In genomic region chr1:20584890-20585289, GRCh38 we compare ENCODE assay signal across 20 cellular contexts. TPM values are rescaled to one million over a fixed set of nuclear protein-coding genes. Genes with fewer than 3 reads are reported as not detected.
A peak's percentile ranks its signal among the peaks of the same experiment; 100 is the strongest.
DNase-seq lines count a peak whose midpoint lies in the region; ATAC-seq, FAIRE-seq and TF ChIP-seq lines count a peak whose summit lies in the region.
"Had no signal": no experiment of that assay in that cellular context is flagged by ENCODE, and none has a peak within 500 bp of the region (broad histone marks: within the 10 kb centered on the region; RNA-seq: fewer than 3 reads in every experiment).

No MANE protein-coding gene starts in this region.

- no peak overlapping the region for H3K4me3 ChIP-seq in GM23338
- H3K4me3 ChIP-seq in K562: no peak overlapping the region
- no peak overlapping the region for H3K4me3 ChIP-seq in ascending aorta
- H3K4me3 ChIP-seq: pancreas, thyroid gland had no signal

- TF ChIP-seq EP300 in K562 (IDR thresholded peaks at IDR 0.05; ENCODE audit: low read length): no peak

- peaks cover 7% of the 10 kb centered on the region for H3K27me3 Mint-ChIP-seq in GM23338 (ENCODE audit: insufficient read depth, low read depth, poor library complexity)
- H3K27me3 Mint-ChIP-seq in activated CD4-positive, alpha-beta T cell treated with anti-CD3 and anti-CD28 coated beads, Interleukin-2, amount 10 ng/mL, durations not matched to agents 7 days and 5 days: peaks cover 31% of the 10 kb centered on the region

- no peaks in the 10 kb centered on the region for H3K36me3 Mint-ChIP-seq in GM23338 (ENCODE audit: low read depth)
- no peaks in the 10 kb centered on the region for H3K36me3 Mint-ChIP-seq in activated CD4-positive, alpha-beta T cell treated with anti-CD3 and anti-CD28 coated beads, Interleukin-2, amount 10 ng/mL, durations not matched to agents 7 days and 5 days (ENCODE audit: low read depth)
- H3K36me3 Mint-ChIP-seq: natural killer cell had no signal

- in situ Hi-C loops in K562 (cut with MboI): no loop called here

- intact Hi-C loops in K562 (cut with micrococcal nuclease): no loop called here
- intact Hi-C loops in ascending aorta (cut with DNase I): no loop called here

- no peak overlapping the region for H3K4me2 ChIP-seq in GM23338
- H3K4me2 ChIP-seq in K562 (ENCODE audit: insufficient read depth, low read length): no peak overlapping the region

- H4K20me1 ChIP-seq in GM23338 (replicated peaks; ENCODE audit: insufficient read depth) (no peaks in the 10 kb centered on the region), K562 (replicated peaks; ENCODE audit: control insufficient read depth, insufficient read depth, low read length) (no peaks in the 10 kb centered on the region)

- H3K79me2 ChIP-seq in GM23338 (replicated peaks; ENCODE audit: insufficient read depth): no peaks in the 10 kb centered on the region
- H3K79me2 ChIP-seq in K562 (ENCODE audit: control insufficient read depth, insufficient read depth, low read length): no peaks in the 10 kb centered on the region

- no peaks in the 10 kb centered on the region for H3K9me3 Mint-ChIP-seq in GM23338
- no peaks in the 10 kb centered on the region for H3K9me3 Mint-ChIP-seq in activated CD4-positive, alpha-beta T cell treated with anti-CD3 and anti-CD28 coated beads, Interleukin-2, amount 10 ng/mL, durations not matched to agents 7 days and 5 days
- H3K9me3 Mint-ChIP-seq: effector memory CD8-positive, alpha-beta T cell; natural killer cell had no signal

- no peak for TF ChIP-seq RAD21 in K562 (CRISPR knock-in tag; conservative IDR thresholded peaks at IDR 0.05 in 1 of 2, IDR thresholded peaks at IDR 0.05 in 1 of 2)

- H2AFZ ChIP-seq in GM23338 (no peak overlapping the region), K562 (ENCODE audit: low read depth, low read length) (no peak overlapping the region)

- CTCF ChIA-PET in K562 (lab: Yijun Ruan, JAX; ENCODE audit: low intra/inter-chr PET ratio): no interaction called here
- CTCF ChIA-PET in activated CD4-positive, alpha-beta T cell treated with anti-CD3 and anti-CD28 coated beads, Interleukin-2, amount 10 ng/mL, durations not matched to agents 7 days and 5 days (lab: Charles Lee): interaction anchor here (0.9 kb wide), 1 partner anchor 42 kb away, joined by 3 read pairs; no protein-coding TSS in a partner anchor

- 0% methylated on average over 2 of the region's 2 CpGs for WGBS in K562 (ENCODE audit: insufficient coverage, low coverage, missing lambda C conversion rate)

- no peaks in the 10 kb centered on the region for H3K27me3 ChIP-seq in GM23338 (ENCODE audit: insufficient read depth)
- peaks cover 10 to 28% of the 10 kb centered on the region in 2 experiments; a peak in 4 of 5 replicates for H3K27me3 ChIP-seq in K562 (ENCODE audit: control insufficient read depth in 2 of 2, insufficient read depth in 2 of 2, low read length in 2 of 2)
- H3K27me3 ChIP-seq in ascending aorta: no peaks in the 10 kb centered on the region
- H3K27me3 ChIP-seq: thyroid gland had no signal

- no peaks in the 10 kb centered on the region for H3K36me3 ChIP-seq in GM23338 (ENCODE audit: insufficient read depth)
- no peaks in the 10 kb centered on the region for H3K36me3 ChIP-seq in K562 (ENCODE audit: control insufficient read depth, insufficient read depth, low read length)
- no peaks in the 10 kb centered on the region for H3K36me3 ChIP-seq in ascending aorta
- H3K36me3 ChIP-seq: pancreas, thyroid gland had no signal

- TF ChIP-seq CTCF in GM23338 (conservative IDR thresholded peaks at IDR 0.05; ENCODE audit: low read depth in 2 of 2) (no peak), K562 (IDR thresholded peaks at IDR 0.05 in 2 of 3, conservative IDR thresholded peaks at IDR 0.05 in 1 of 3; ENCODE audit: insufficient read depth in 2 of 3, low read depth in 1 of 3, low read length in 3 of 3) (no peak), ascending aorta (IDR thresholded peaks at IDR 0.05) (no peak)

- H3K27ac Mint-ChIP-seq in GM23338: no peak overlapping the region
- H3K27ac Mint-ChIP-seq in activated CD4-positive, alpha-beta T cell treated with anti-CD3 and anti-CD28 coated beads, Interleukin-2, amount 10 ng/mL, durations not matched to agents 7 days and 5 days: no peak overlapping the region
- H3K27ac Mint-ChIP-seq: effector memory CD8-positive, alpha-beta T cell; natural killer cell had no signal

- POLR2A ChIA-PET in K562 (lab: Yijun Ruan, JAX): interaction anchor here (0.6 to 1.7 kb wide), 3 partner anchors 10 to 432 kb away, joined by 3 to 4 read pairs (median 3); no protein-coding TSS in a partner anchor
- POLR2A ChIA-PET in activated CD4-positive, alpha-beta T cell treated with anti-CD3 and anti-CD28 coated beads, Interleukin-2, amount 10 ng/mL, durations not matched to agents 7 days and 5 days (lab: Charles Lee): no interaction called here

- H3F3A ChIP-seq in GM23338 (replicated peaks; ENCODE audit: low read depth): no peaks in the 10 kb centered on the region

- no TSS peak for BruUV-seq in K562 (replicated peaks; lab: Mats Ljungman, UMichigan)

- no peak overlapping the region for H3K4me3 Mint-ChIP-seq in GM23338
- no peak overlapping the region for H3K4me3 Mint-ChIP-seq in activated CD4-positive, alpha-beta T cell treated with anti-CD3 and anti-CD28 coated beads, Interleukin-2, amount 10 ng/mL, durations not matched to agents 7 days and 5 days
- H3K4me3 Mint-ChIP-seq: effector memory CD8-positive, alpha-beta T cell; natural killer cell had no signal

- H3K4me1 Mint-ChIP-seq in GM23338: peaks cover 16% of the 10 kb centered on the region
- peaks cover 13% of the 10 kb centered on the region for H3K4me1 Mint-ChIP-seq in activated CD4-positive, alpha-beta T cell treated with anti-CD3 and anti-CD28 coated beads, Interleukin-2, amount 10 ng/mL, durations not matched to agents 7 days and 5 days

- no peak overlapping the region for H3K9ac ChIP-seq in K562 (ENCODE audit: insufficient read depth in 1 of 2, low read depth in 2 of 2, low read length in 2 of 2)

- H3K4me1 ChIP-seq in GM23338 (ENCODE audit: insufficient read depth) (peaks cover 5% of the 10 kb centered on the region; the same call in 1 of the 2 replicates), K562 (replicated peaks in 1 of 2; ENCODE audit: control insufficient read depth in 2 of 2, insufficient read depth in 2 of 2, low read length in 2 of 2) (peaks cover 3 to 10% of the 10 kb centered on the region in 2 experiments; a peak in 3 of 5 replicates), ascending aorta (no peaks in the 10 kb centered on the region)
- H3K4me1 ChIP-seq: pancreas, thyroid gland had no signal

- ATAC-seq in GM23338 (no peak), K562 (no peak)
- ATAC-seq: effector memory CD8-positive, alpha-beta T cell; natural killer cell; pancreas had no signal

- H3K9me1 ChIP-seq in K562 (ENCODE audit: control insufficient read depth, insufficient read depth, low read length): no peaks in the 10 kb centered on the region

- peak; percentile 50 for DNase-seq in GM23338 (ENCODE audit: low spot score)
- DNase-seq in LHCN-M2 (ENCODE audit: low read depth): peak; percentile 42
- DNase-seq in K562 (ENCODE audit: extremely low read depth in 1 of 4, low spot score in 3 of 4): peak in 1 of 4 experiments; percentile 19
- peak; percentile 38 for DNase-seq in iPS-NIHi7 (ENCODE audit: extremely low spot score)
- no peak for DNase-seq in activated CD4-positive, alpha-beta T cell treated with anti-CD3 and anti-CD28 coated beads, Interleukin-2, amount 10 ng/mL, durations not matched to agents 7 days and 5 days
- DNase-seq in NCI-H524 treated with DMSO at 0.1 percent for 48 hours (lab: John Stamatoyannopoulos, UW): no peak
- DNase-seq in ascending aorta (ENCODE audit: low spot score in 2 of 2): no peak
- DNase-seq: activated T-cell treated with anti-CD3 and anti-CD28 coated beads for 4 hours; AML-193; effector memory CD8-positive, alpha-beta T cell; GOT3; natural killer cell; NCI-H2029; NCI-H510A; pancreas; Right ventricle myocardium superior; stimulated activated CD4-positive, alpha-beta T cell treated with anti-CD3 and anti-CD28 coated beads, Interleukin-1b, Interleukin-23, amount 100 ng/mL, for 48 hours; stimulated activated naive CD4-positive, alpha-beta T cell treated with Interleukin-2 at 50 U/mL for 16 hours had no signal

- H3K9me3 ChIP-seq in K562 (replicated peaks; ENCODE audit: control insufficient read depth, insufficient read depth, low read depth, low read length) (no peaks in the 10 kb centered on the region), ascending aorta (no peaks in the 10 kb centered on the region)
- H3K9me3 ChIP-seq: pancreas, thyroid gland had no signal

- no peaks in the 10 kb centered on the region for H3K9me2 ChIP-seq in GM23338 (ENCODE audit: insufficient read depth)

- TF ChIP-seq POLR2A in K562 (conservative IDR thresholded peaks at IDR 0.05): no peak

- H3K27ac ChIP-seq in GM23338 (ENCODE audit: low read depth) (no peak overlapping the region), K562 (ENCODE audit: extremely low read depth, low read depth, low read length) (no peak overlapping the region), ascending aorta (no peak overlapping the region)
- H3K27ac ChIP-seq: pancreas, thyroid gland had no signal

- FAIRE-seq in K562 (lab: Jason Lieb, UNC): no peak
- FAIRE-seq: pancreas had no signal

RNA-seq across cellular contexts. Expression of gene CDA, which starts 4.0 kb away (rescaled TPM):
- 1.7 and 2.5 TPM in 2 replicates for total RNA-seq in GM23338 (2014; rRNA removed; shearing (Covaris generic))
- 13.6 and 16.4 TPM in 2 replicates for polyA plus RNA-seq in GM23338 (2016; fragmentation: Nextera tagmentation; extraction: Ambion mirVana)
- total RNA-seq in LHCN-M2 (2014; rRNA removed): not detected in 2 replicates
- 1.2 TPM for polyA plus RNA-seq in LHCN-M2 (2012)
- total RNA-seq in K562 (2011; cell fraction: chromatin; rRNA removed; ENCODE audit: low replicate concordance): not detected in 2 replicates
- total RNA-seq in K562 (2011; cell fraction: nucleolus; rRNA removed): not detected in 2 replicates
- total RNA-seq in K562 (2011; cell fraction: nucleoplasm; rRNA removed): not detected in 2 replicates
- total RNA-seq in K562 (2014; rRNA removed): not detected in 2 replicates
- total RNA-seq in K562 (2014; rRNA removed; fragmentation: Illumina TruSeq; extraction: Trizol): not detected in 2 replicates
- not detected in 2 replicates for total RNA-seq in K562 (2015; rRNA removed; fragmentation: Illumina TruSeq; extraction: Trizol)
- total RNA-seq in K562 (2021): not detected in 2 replicates
- polyA plus RNA-seq in K562 (2011; rRNA removed): not detected in 2 replicates
- not detected in 2 replicates for polyA plus RNA-seq in K562 (2011; cell fraction: cytosol; rRNA removed)
- not detected in 2 replicates for polyA plus RNA-seq in K562 (2011; cell fraction: nucleus; rRNA removed)
- polyA plus RNA-seq in K562 (2012): 0.10 TPM in 1 of 2 replicates, not detected in the other
- not detected in 2 replicates for polyA plus RNA-seq in K562 (2014; fragmentation: Illumina TruSeq; extraction: Trizol)
- polyA plus RNA-seq in K562 (2014; fragmentation: Nextera tagmentation; extraction: Ambion mirVana): not detected
- 0.12 TPM in 1 of 2 replicates, not detected in the other for polyA plus RNA-seq in K562 (2014; rRNA removed)
- not detected in 2 replicates for polyA minus RNA-seq in K562 (2011; rRNA and poly(A)+ RNA removed)
- polyA minus RNA-seq in K562 (2011; cell fraction: cytosol; rRNA and poly(A)+ RNA removed): 1.9 TPM in 1 of 2 replicates, not detected in the other
- polyA minus RNA-seq in K562 (2011; cell fraction: nucleus; rRNA and poly(A)+ RNA removed): not detected in 2 replicates
- not detected for total RNA-seq in activated CD4-positive, alpha-beta T cell treated with anti-CD3 and anti-CD28 coated beads, Interleukin-2, amount 10 ng/mL, durations not matched to agents 7 days and 5 days
- 10.1 TPM for total RNA-seq in ascending aorta
- total RNA-seq: cerebellum had no signal

RNA-seq across cellular contexts. Expression of gene FAM43B, which starts 32.5 kb away (rescaled TPM):
- total RNA-seq in GM23338 (2014; rRNA removed; shearing (Covaris generic)): 3.0 and 3.6 TPM in 2 replicates
- polyA plus RNA-seq in GM23338 (2016; fragmentation: Nextera tagmentation; extraction: Ambion mirVana) (0.66 and 1.1 TPM in 2 replicates), K562 (2011; rRNA removed) (not detected in 2 replicates), K562 (2014; fragmentation: Illumina TruSeq; extraction: Trizol) (not detected in 2 replicates), K562 (2014; fragmentation: Nextera tagmentation; extraction: Ambion mirVana) (not detected), K562 (2014; rRNA removed) (not detected in 2 replicates)
- total RNA-seq in LHCN-M2 (2014; rRNA removed) (0.06 TPM in 1 of 2 replicates, not detected in the other), K562 (2014; rRNA removed) (not detected in 2 replicates), K562 (2014; rRNA removed; fragmentation: Illumina TruSeq; extraction: Trizol) (not detected in 2 replicates), K562 (2015; rRNA removed; fragmentation: Illumina TruSeq; extraction: Trizol) (not detected in 2 replicates), K562 (2021) (not detected in 2 replicates), ascending aorta (0.75 TPM)
- polyA plus RNA-seq in LHCN-M2 (2012): 0.11 TPM
- total RNA-seq in K562 (2011; cell fraction: chromatin; rRNA removed; ENCODE audit: low replicate concordance): not detected in 2 replicates
- not detected in 2 replicates for total RNA-seq in K562 (2011; cell fraction: nucleolus; rRNA removed)
- total RNA-seq in K562 (2011; cell fraction: nucleoplasm; rRNA removed): not detected in 2 replicates
- 0.03 TPM in 1 of 2 replicates, not detected in the other for polyA plus RNA-seq in K562 (2011; cell fraction: cytosol; rRNA removed)
- not detected in 2 replicates for polyA plus RNA-seq in K562 (2011; cell fraction: nucleus; rRNA removed)
- 0.06 TPM in 1 of 2 replicates, not detected in the other for polyA plus RNA-seq in K562 (2012)
- not detected in 2 replicates for polyA minus RNA-seq in K562 (2011; rRNA and poly(A)+ RNA removed)
- not detected in 2 replicates for polyA minus RNA-seq in K562 (2011; cell fraction: cytosol; rRNA and poly(A)+ RNA removed)
- polyA minus RNA-seq in K562 (2011; cell fraction: nucleus; rRNA and poly(A)+ RNA removed): not detected in 2 replicates
- total RNA-seq in activated CD4-positive, alpha-beta T cell treated with anti-CD3 and anti-CD28 coated beads, Interleukin-2, amount 10 ng/mL, durations not matched to agents 7 days and 5 days: not detected
- total RNA-seq: natural killer cell had no signal

RNA-seq across cellular contexts. Expression of gene PINK1, which starts 48.4 kb away (rescaled TPM):
- 34.5 and 42.7 TPM in 2 replicates for total RNA-seq in GM23338 (2014; rRNA removed; shearing (Covaris generic))
- 18.3 and 20.8 TPM in 2 replicates for polyA plus RNA-seq in GM23338 (2016; fragmentation: Nextera tagmentation; extraction: Ambion mirVana)
- total RNA-seq in LHCN-M2 (2014; rRNA removed): 39.7 and 45.5 TPM in 2 replicates
- polyA plus RNA-seq in LHCN-M2 (2012): 75.5 TPM
- total RNA-seq in K562 (2011; cell fraction: chromatin; rRNA removed; ENCODE audit: low replicate concordance): 7.4 and 10.6 TPM in 2 replicates
- 5.8 and 8.2 TPM in 2 replicates for total RNA-seq in K562 (2011; cell fraction: nucleolus; rRNA removed)
- total RNA-seq in K562 (2011; cell fraction: nucleoplasm; rRNA removed): 7.4 and 8.1 TPM in 2 replicates
- 11.3 and 12.9 TPM in 2 replicates for total RNA-seq in K562 (2014; rRNA removed)
- 5.7 and 6.2 TPM in 2 replicates for total RNA-seq in K562 (2014; rRNA removed; fragmentation: Illumina TruSeq; extraction: Trizol)
- 5.9 and 6.5 TPM in 2 replicates for total RNA-seq in K562 (2015; rRNA removed; fragmentation: Illumina TruSeq; extraction: Trizol)
- 9.3 and 9.5 TPM in 2 replicates for total RNA-seq in K562 (2021)
- polyA plus RNA-seq in K562 (2011; rRNA removed): 6.8 and 9.3 TPM in 2 replicates
- 8.0 and 11.3 TPM in 2 replicates for polyA plus RNA-seq in K562 (2011; cell fraction: cytosol; rRNA removed)
- 5.3 and 5.6 TPM in 2 replicates for polyA plus RNA-seq in K562 (2011; cell fraction: nucleus; rRNA removed)
- polyA plus RNA-seq in K562 (2012): 9.1 and 27.2 TPM in 2 replicates
- 7.6 and 9.9 TPM in 2 replicates for polyA plus RNA-seq in K562 (2014; fragmentation: Illumina TruSeq; extraction: Trizol)
- polyA plus RNA-seq in K562 (2014; fragmentation: Nextera tagmentation; extraction: Ambion mirVana): 1 to 10 TPM; 1.5 to 2.2 TPM
- polyA plus RNA-seq in K562 (2014; rRNA removed): 10.2 and 10.5 TPM in 2 replicates
- 4.9 TPM in 2 replicates for polyA minus RNA-seq in K562 (2011; rRNA and poly(A)+ RNA removed)
- polyA minus RNA-seq in K562 (2011; cell fraction: cytosol; rRNA and poly(A)+ RNA removed): 3.1 and 4.2 TPM in 2 replicates
- polyA minus RNA-seq in K562 (2011; cell fraction: nucleus; rRNA and poly(A)+ RNA removed): 1.5 and 2.2 TPM in 2 replicates
- 1 to 10 TPM; 3.1 to 4.1 TPM for total RNA-seq in activated CD4-positive, alpha-beta T cell treated with anti-CD3 and anti-CD28 coated beads, Interleukin-2, amount 10 ng/mL, durations not matched to agents 7 days and 5 days
- total RNA-seq in ascending aorta: 113 TPM

Comparison
In these comparisons a context has a peak if more than half of its experiments do, and no peak if none do; other contexts are left out.
1. DNase-seq: peak in GM23338 (single experiment), LHCN-M2 (single experiment) and iPS-NIHi7 (single experiment); none in activated CD4-positive, alpha-beta T cell treated with anti-CD3 and anti-CD28 coated beads, Interleukin-2, amount 10 ng/mL, durations not matched to agents 7 days and 5 days (single experiment), NCI-H524 treated with DMSO at 0.1 percent for 48 hours (single experiment) and ascending aorta (0 of 2).